In the genomic region with DNA sequence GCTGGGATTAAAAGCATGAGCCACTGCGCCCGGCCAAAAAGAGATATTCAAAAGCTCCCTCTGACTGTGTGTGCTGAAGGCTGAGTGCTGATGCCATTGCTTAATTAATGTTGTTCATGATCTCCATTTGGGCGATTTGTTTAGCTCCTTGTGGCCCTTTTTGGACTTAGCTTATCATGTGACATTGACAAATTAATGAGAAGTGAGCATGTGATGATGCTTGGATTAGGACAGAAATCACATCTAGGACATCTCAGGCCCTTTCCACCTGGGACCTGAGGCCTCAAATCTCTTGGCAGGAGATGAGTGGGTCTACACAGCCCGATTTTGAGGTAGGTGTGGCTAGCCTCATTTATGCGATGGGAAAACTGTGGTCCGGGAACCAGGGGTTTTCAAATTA, we compare ENCODE assay signal across 1 cellular context.
TF ChIP-seq lines count a peak whose summit lies in the region.

No MANE protein-coding gene starts in this region.

TF ChIP-seq in liver, 16 proteins besides CTCF, POLR2A, EP300 and RAD21 (continued from another document):
- TF ChIP-seq, protein P1, sequence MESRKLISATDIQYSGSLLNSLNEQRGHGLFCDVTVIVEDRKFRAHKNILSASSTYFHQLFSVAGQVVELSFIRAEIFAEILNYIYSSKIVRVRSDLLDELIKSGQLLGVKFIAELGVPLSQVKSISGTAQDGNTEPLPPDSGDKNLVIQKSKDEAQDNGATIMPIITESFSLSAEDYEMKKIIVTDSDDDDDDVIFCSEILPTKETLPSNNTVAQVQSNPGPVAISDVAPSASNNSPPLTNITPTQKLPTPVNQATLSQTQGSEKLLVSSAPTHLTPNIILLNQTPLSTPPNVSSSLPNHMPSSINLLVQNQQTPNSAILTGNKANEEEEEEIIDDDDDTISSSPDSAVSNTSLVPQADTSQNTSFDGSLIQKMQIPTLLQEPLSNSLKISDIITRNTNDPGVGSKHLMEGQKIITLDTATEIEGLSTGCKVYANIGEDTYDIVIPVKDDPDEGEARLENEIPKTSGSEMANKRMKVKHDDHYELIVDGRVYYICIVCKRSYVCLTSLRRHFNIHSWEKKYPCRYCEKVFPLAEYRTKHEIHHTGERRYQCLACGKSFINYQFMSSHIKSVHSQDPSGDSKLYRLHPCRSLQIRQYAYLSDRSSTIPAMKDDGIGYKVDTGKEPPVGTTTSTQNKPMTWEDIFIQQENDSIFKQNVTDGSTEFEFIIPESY (IDR thresholded peaks at IDR 0.05) = no peak
- no peak for TF ChIP-seq GABPA (IDR thresholded peaks at IDR 0.05 in 1 of 2, conservative IDR thresholded peaks at IDR 0.05 in 1 of 2)
